24 cellular contexts compared by ENCODE assay signal in the genomic region with DNA sequence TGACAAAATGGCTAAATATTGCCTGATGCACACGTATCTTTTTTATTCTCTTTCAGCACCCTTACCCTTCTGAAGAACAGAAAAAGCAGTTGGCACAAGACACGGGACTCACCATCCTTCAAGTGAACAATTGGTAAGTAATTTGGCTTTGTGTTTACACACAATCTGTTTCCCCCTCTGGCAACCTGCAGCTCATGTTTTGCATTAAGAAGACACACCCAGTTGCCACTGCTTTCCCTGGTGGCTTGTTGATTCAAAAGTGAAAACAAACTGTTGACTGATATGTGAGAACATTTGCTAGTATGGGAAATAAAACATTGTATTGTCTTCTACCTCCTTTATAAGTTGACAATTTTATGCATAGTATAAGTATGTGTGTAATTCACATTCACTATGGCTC.
A peak's percentile ranks its signal among the peaks of the same experiment; 100 is the strongest.
DNase-seq lines count a peak whose midpoint lies in the region; ATAC-seq and TF ChIP-seq lines count a peak whose summit lies in the region.
"Had no signal": no experiment of that assay in that cellular context is flagged by ENCODE, and none has a peak within 500 bp of the region (broad histone marks: within the 10 kb centered on the region; RNA-seq: fewer than 3 reads in every experiment).

No MANE protein-coding gene starts in this region.

- ATAC-seq in GM18511 (IDR thresholded peaks at IDR 0.05; ENCODE audit: unreplicated experiment) (no peak), HG03469 (IDR thresholded peaks at IDR 0.05; ENCODE audit: unreplicated experiment) (no peak)
- ATAC-seq: CD8-positive, alpha-beta T cell; gastroesophageal sphincter; right cardiac atrium had no signal

- TF ChIP-seq CTCF in epithelial cell of esophagus (IDR thresholded peaks at IDR 0.05; ENCODE audit: insufficient read depth, low read depth, low read length, missing control alignments), result no peak

- H3K4me3 ChIP-seq in epithelial cell of esophagus (ENCODE audit: low read length), result no peak overlapping the region
- H3K4me3 ChIP-seq: gastroesophageal sphincter, hepatocyte, SJCRH30, thoracic aorta had no signal

- peak; percentile 34 for DNase-seq in DMS79 (lab: John Stamatoyannopoulos, UW)
- peak; percentile 61 for DNase-seq in NCI-H1105 (lab: John Stamatoyannopoulos, UW)
- DNase-seq in NCI-H526 (lab: John Stamatoyannopoulos, UW), result peak; percentile 58 to 64
- DNase-seq in epithelial cell of esophagus (ENCODE audit: low read depth), result peak; percentile 56
- DNase-seq in C1 segment of cervical spinal cord (lab: John Stamatoyannopoulos, UW), result no peak
- DNase-seq: activated CD4-positive, alpha-beta T cell treated with anti-CD3 and anti-CD28 coated beads for 4 hours; activated T-cell treated with anti-CD3 and anti-CD28 coated beads for 4 hours; amniotic stem cell; CD8-positive, alpha-beta T cell; GF-D8; KG1; kidney glomerular epithelial cell; midbrain; naive B cell; NCI-H2081 treated with DMSO at 0.1 percent for 48 hours; right cardiac atrium; SJCRH30; stimulated activated CD4-positive, alpha-beta T cell treated with anti-CD3 and anti-CD28 coated beads, Interleukin-1b, Interleukin-23, amount 100 ng/mL, for 48 hours; T-helper 9 cell had no signal

Comparison
In these comparisons a context has a peak if more than half of its experiments do, and no peak if none do; other contexts are left out.
1. DNase-seq: peak in DMS79 (single experiment), NCI-H1105 (single experiment), NCI-H526 (2 of 2) and epithelial cell of esophagus (single experiment); none in C1 segment of cervical spinal cord (0 of 14).